ENCODE assay signal across 1 cellular context in genomic region chr17:2466936-2467335, GRCh38.
TF ChIP-seq lines count a peak whose summit lies in the region.

No MANE protein-coding gene starts in this region.

TF ChIP-seq in GM23338, 12 proteins besides CTCF, POLR2A, EP300 and RAD21 (continued from another document):
- TF ChIP-seq ZNF462 (CRISPR knock-in tag; IDR thresholded peaks at IDR 0.05) (no peak), POLR2AphosphoS5 (IDR thresholded peaks at IDR 0.05; ENCODE audit: low read depth) (no peak), STAT1 (IDR thresholded peaks at IDR 0.05; ENCODE audit: unreplicated experiment) (no peak), EZH2 (IDR thresholded peaks at IDR 0.05; ENCODE audit: low read depth, unreplicated experiment) (no peak), ETS1 (IDR thresholded peaks at IDR 0.05) (no peak)
